24 cellular contexts compared by ENCODE assay signal in genomic region chr14:104507443-104507842, GRCh38.
DNase-seq lines count a peak whose midpoint lies in the region; ATAC-seq, FAIRE-seq and TF ChIP-seq lines count a peak whose summit lies in the region.
"Had no signal": no experiment of that assay in that cellular context is flagged by ENCODE, and none has a peak within 500 bp of the region (broad histone marks: within the 10 kb centered on the region; RNA-seq: fewer than 3 reads in every experiment).

No MANE protein-coding gene starts in this region.

- no peaks in the 10 kb centered on the region for H3K79me1 ChIP-seq in mesendoderm (ENCODE audit: low read length)

- H3K4me1 ChIP-seq in Karpas-422 (ENCODE audit: low read length): peaks cover 58% of the 10 kb centered on the region
- H3K4me1 ChIP-seq in K562 (replicated peaks in 1 of 2; ENCODE audit: control insufficient read depth in 2 of 2, insufficient read depth in 2 of 2, low read length in 2 of 2): no peaks in the 10 kb centered on the region
- H3K4me1 ChIP-seq in mesendoderm (ENCODE audit: control insufficient read depth, low read depth, low read length): no peaks in the 10 kb centered on the region
- H3K4me1 ChIP-seq: Caco-2 had no signal

- BruUV-seq in K562 (replicated peaks; lab: Mats Ljungman, UMichigan): no TSS peak

- no peak overlapping the region for H3K4me3 ChIP-seq in Karpas-422 (ENCODE audit: low read length)
- H3K4me3 ChIP-seq in K562: no peak overlapping the region
- H3K4me3 ChIP-seq in mesendoderm (ENCODE audit: low read length): no peak overlapping the region
- H3K4me3 ChIP-seq: GM23248 had no signal

- in situ Hi-C loops in GM13977 (cut with MboI; ENCODE audit: low pct_unique_long_range_greater_than_20kb, low sequenced_read_pairs, unreplicated experiment): no loop called here
- in situ Hi-C loops in K562 (cut with MboI): no loop called here

- H3K27ac ChIP-seq in Karpas-422 (ENCODE audit: low read length) (no peak overlapping the region), K562 (ENCODE audit: extremely low read depth, low read depth, low read length) (no peak overlapping the region), mesendoderm (ENCODE audit: low read depth, low read length) (no peak overlapping the region)
- H3K27ac ChIP-seq: C4-2B, GM23248, HL-60 had no signal

- H3K27me3 ChIP-seq in Karpas-422 (ENCODE audit: low read length) (no peaks in the 10 kb centered on the region), K562 (ENCODE audit: control insufficient read depth in 2 of 2, insufficient read depth in 2 of 2, low read length in 2 of 2) (0 out of 5 replicates have a peak, but pooled peaks cover 0 to 5% of the 10 kb centered on the region in 2 experiments), mesendoderm (ENCODE audit: insufficient read depth, low read length, poor library complexity) (no peaks in the 10 kb centered on the region)
- H3K27me3 ChIP-seq: BE2C had no signal

- no peaks in the 10 kb centered on the region for H3K9me3 ChIP-seq in Karpas-422 (ENCODE audit: low read length)
- H3K9me3 ChIP-seq in K562 (replicated peaks; ENCODE audit: control insufficient read depth, insufficient read depth, low read depth, low read length): no peaks in the 10 kb centered on the region
- H3K9me3 ChIP-seq: BE2C had no signal

- H2AFZ ChIP-seq in Karpas-422 (ENCODE audit: low read length): no peak overlapping the region
- no peak overlapping the region for H2AFZ ChIP-seq in K562 (ENCODE audit: low read depth, low read length)
- H2AFZ ChIP-seq: GM23248 had no signal

- TF ChIP-seq POLR2A in K562 (conservative IDR thresholded peaks at IDR 0.05): no peak

- ATAC-seq in K562: no peak
- no peak for ATAC-seq in HG03520 (IDR thresholded peaks at IDR 0.05; ENCODE audit: unreplicated experiment)
- no peak for ATAC-seq in HG03342 (IDR thresholded peaks at IDR 0.05; ENCODE audit: unreplicated experiment)
- ATAC-seq: HCT116 had no signal

- H3K9me2 ChIP-seq in Karpas-422 (replicated peaks; ENCODE audit: insufficient read depth, low read length): no peaks in the 10 kb centered on the region

- DNase-seq in GM13977 (ENCODE audit: low spot score) (peak; percentile 13), Karpas-422 (no peak), K562 (ENCODE audit: extremely low read depth in 1 of 4, low spot score in 3 of 4) (no peak), mesendoderm (peak; percentile 57), NCI-H146 (lab: John Stamatoyannopoulos, UW) (no peak)
- DNase-seq in activated CD4-positive, alpha-beta T cell treated with anti-CD3 and anti-CD28 coated beads for 1 hour: no peak
- DNase-seq: ACHN; BE2C; Caco-2; CD4-positive, alpha-beta T cell; GM23248; HFFc6; KG1 had no signal

- intact Hi-C loops in K562 (cut with micrococcal nuclease): no loop called here

- H3K9ac ChIP-seq in Karpas-422 (ENCODE audit: low read length) (0 out of 2 replicates have a peak overlapping the region, but pooled peaks have one; percentile 4), K562 (ENCODE audit: insufficient read depth in 1 of 2, low read depth in 2 of 2, low read length in 2 of 2) (no peak overlapping the region), mesendoderm (ENCODE audit: low read length) (no peak overlapping the region)
- H3K9ac ChIP-seq: GM23248 had no signal

- H2BK5ac ChIP-seq in mesendoderm (ENCODE audit: low read length): no peak overlapping the region

- no peak for TF ChIP-seq RAD21 in K562 (CRISPR knock-in tag; conservative IDR thresholded peaks at IDR 0.05 in 1 of 2, IDR thresholded peaks at IDR 0.05 in 1 of 2)

- H4K20me1 ChIP-seq in Karpas-422 (ENCODE audit: insufficient read depth, low read depth, low read length) (no peaks in the 10 kb centered on the region; the same call in 1 of the 2 replicates), K562 (replicated peaks; ENCODE audit: control insufficient read depth, insufficient read depth, low read length) (no peaks in the 10 kb centered on the region)

- H3K18ac ChIP-seq in mesendoderm (ENCODE audit: low read length): no peak overlapping the region

- H3K36me3 ChIP-seq in Karpas-422 (ENCODE audit: insufficient read depth, low read length) (peaks cover 4% of the 10 kb centered on the region; the same call in 1 of the 2 replicates), K562 (ENCODE audit: control insufficient read depth, insufficient read depth, low read length) (no peaks in the 10 kb centered on the region), mesendoderm (ENCODE audit: control insufficient read depth, insufficient read depth, low read length) (no peaks in the 10 kb centered on the region)
- H3K36me3 ChIP-seq: BE2C had no signal

- H3K79me2 ChIP-seq in Karpas-422 (ENCODE audit: low read length) (no peaks in the 10 kb centered on the region), K562 (ENCODE audit: control insufficient read depth, insufficient read depth, low read length) (no peaks in the 10 kb centered on the region), mesendoderm (ENCODE audit: control insufficient read depth, insufficient read depth, low read length) (no peaks in the 10 kb centered on the region)

- H3K23ac ChIP-seq in mesendoderm (ENCODE audit: low read length): no peak overlapping the region

- H3K9me1 ChIP-seq in K562 (ENCODE audit: control insufficient read depth, insufficient read depth, low read length): no peaks in the 10 kb centered on the region

- FAIRE-seq in K562 (lab: Jason Lieb, UNC): no peak
- FAIRE-seq: A204.1, D721Med, G401.6, GM12891, GM18507, H54 had no signal

- 0% methylated on average over 5 of the region's 6 CpGs for WGBS in K562 (ENCODE audit: insufficient coverage, low coverage, missing lambda C conversion rate)
- no CpG with 5 or more reads among the region's 6 CpGs for WGBS in mesendoderm (ENCODE audit: extremely low coverage, insufficient coverage, low lambda C conversion rate)

- H2AK5ac ChIP-seq in mesendoderm (ENCODE audit: low read length): no peak overlapping the region

- no peak for TF ChIP-seq EP300 in K562 (IDR thresholded peaks at IDR 0.05; ENCODE audit: low read length)

- H3K56ac ChIP-seq in mesendoderm (ENCODE audit: low read length): no peak overlapping the region

- no peak overlapping the region for H2BK15ac ChIP-seq in mesendoderm (replicated peaks; ENCODE audit: low read depth)

- no peak overlapping the region for H4K5ac ChIP-seq in mesendoderm (ENCODE audit: low read length)

- POLR2A ChIA-PET in K562 (lab: Yijun Ruan, JAX): interaction anchor here (0.6 kb wide), 1 partner anchor 124 kb away, joined by 3 read pairs; no protein-coding TSS in a partner anchor

- no peak for TF ChIP-seq CTCF in GM13977 (IDR thresholded peaks at IDR 0.05; ENCODE audit: extremely low read depth, insufficient read depth, missing control alignments)
- no peak for TF ChIP-seq CTCF in K562 (IDR thresholded peaks at IDR 0.05 in 2 of 3, conservative IDR thresholded peaks at IDR 0.05 in 1 of 3; ENCODE audit: insufficient read depth in 2 of 3, low read depth in 1 of 3, low read length in 3 of 3)

- no peak overlapping the region for H3K4ac ChIP-seq in mesendoderm (ENCODE audit: low read depth, low read length)

- CTCF ChIA-PET in K562 (lab: Yijun Ruan, JAX; ENCODE audit: low intra/inter-chr PET ratio): no interaction called here

- H2BK120ac ChIP-seq in mesendoderm (ENCODE audit: low read depth, low read length): no peak overlapping the region

- H3K4me2 ChIP-seq in Karpas-422 (ENCODE audit: low read depth, low read length, poor library complexity, severe bottlenecking) (no peak overlapping the region), K562 (ENCODE audit: insufficient read depth, low read length) (no peak overlapping the region), mesendoderm (ENCODE audit: low read length) (no peak overlapping the region)

- no peak overlapping the region for H4K8ac ChIP-seq in mesendoderm (ENCODE audit: low read depth, low read length)

TF ChIP-seq in K562, 482 proteins besides CTCF, POLR2A, EP300 and RAD21:
- TF ChIP-seq RFX1 (IDR thresholded peaks at IDR 0.05) (peak; percentile 42), ZNF592 (IDR thresholded peaks at IDR 0.05) (no peak), SMARCE1 (IDR thresholded peaks at IDR 0.05) (no peak)

Comparison
In these comparisons a context has a peak if more than half of its experiments do, and no peak if none do; other contexts are left out.
1. DNase-seq: peak in GM13977 (single experiment) and mesendoderm (single experiment); none in Karpas-422 (single experiment), K562 (0 of 4), activated CD4-positive, alpha-beta T cell treated with anti-CD3 and anti-CD28 coated beads for 1 hour (single experiment) and NCI-H146 (single experiment).